Comparison of ENCODE assay signal across 17 cellular contexts in genomic region chr9:5839572-5839902, GRCh38. TPM values are rescaled to one million over a fixed set of nuclear protein-coding genes. Genes with fewer than 3 reads are reported as not detected.
A peak's percentile ranks its signal among the peaks of the same experiment; 100 is the strongest.
DNase-seq lines count a peak whose midpoint lies in the region; ATAC-seq, FAIRE-seq and TF ChIP-seq lines count a peak whose summit lies in the region.
"Had no signal": no experiment of that assay in that cellular context is flagged by ENCODE, and none has a peak within 500 bp of the region (broad histone marks: within the 10 kb centered on the region; RNA-seq: fewer than 3 reads in every experiment).

No MANE protein-coding gene starts in this region.

- peak overlapping the region; percentile 64 for H3K4me2 ChIP-seq in mammary epithelial cell (ENCODE audit: insufficient read depth, low read depth, low read length)

- no peaks in the 10 kb centered on the region for H3K9me3 Mint-ChIP-seq in activated T-cell treated with anti-CD3 and anti-CD28 coated beads, Interleukin-2, amount 50 U/mL, for 4 hours
- H3K9me3 Mint-ChIP-seq: CD8-positive, alpha-beta memory T cell; stimulated activated effector memory CD8-positive, alpha-beta T cell treated with anti-CD3 and anti-CD28 coated beads, Interleukin-12 subunit alpha, Interleukin-12 subunit beta, amount 100 ng/mL, for 72 hours had no signal

- CTCF ChIA-PET in mammary epithelial cell (lab: Charles Lee; ENCODE audit: low non-redundant PET) = no interaction called here

- WGBS in mammary epithelial cell (ENCODE audit: low coverage, missing lambda C conversion rate) = 50% methylated on average over 2 of the region's 4 CpGs

- H3K4me1 ChIP-seq in left ventricle myocardium inferior = peaks cover 6% of the 10 kb centered on the region
- H3K4me1 ChIP-seq in mammary epithelial cell (ENCODE audit: insufficient read depth, low read length) = peaks cover 32% of the 10 kb centered on the region

- no TSS peak for BruUV-seq in mammary epithelial cell (replicated peaks; lab: Mats Ljungman, UMichigan)

- H3K9me3 ChIP-seq in left ventricle myocardium inferior (replicated peaks) (no peaks in the 10 kb centered on the region), mammary epithelial cell (replicated peaks; ENCODE audit: insufficient read depth, low read length) (no peaks in the 10 kb centered on the region)
- H3K9me3 ChIP-seq: ovary had no signal

- in situ Hi-C loops in mammary epithelial cell (cut with MboI; ENCODE audit: low sequenced_read_pairs in 2 of 2) = no loop called here

- H3K36me3 Mint-ChIP-seq in activated T-cell treated with anti-CD3 and anti-CD28 coated beads, Interleukin-2, amount 50 U/mL, for 4 hours (ENCODE audit: insufficient read depth) = no peaks in the 10 kb centered on the region
- H3K36me3 Mint-ChIP-seq: CD8-positive, alpha-beta memory T cell had no signal

- H3K27me3 ChIP-seq in left ventricle myocardium inferior (ENCODE audit: low read depth) (no peaks in the 10 kb centered on the region), mammary epithelial cell (ENCODE audit: insufficient read depth, low read length) (no peaks in the 10 kb centered on the region)
- H3K27me3 ChIP-seq: ovary had no signal

- no peak overlapping the region for H3K4me3 Mint-ChIP-seq in activated T-cell treated with anti-CD3 and anti-CD28 coated beads, Interleukin-2, amount 50 U/mL, for 4 hours
- H3K4me3 Mint-ChIP-seq: activated naive CD8-positive, alpha-beta T cell treated with anti-CD3 and anti-CD28 coated beads for 36 hours; activated T-cell treated with anti-CD3 and anti-CD28 coated beads, Interleukin-2, amount 50 U/mL, for 24 hours; CD8-positive, alpha-beta memory T cell; stimulated activated effector memory CD8-positive, alpha-beta T cell treated with anti-CD3 and anti-CD28 coated beads, Interleukin-12 subunit alpha, Interleukin-12 subunit beta, amount 100 ng/mL, for 72 hours had no signal

- no peaks in the 10 kb centered on the region for H3K27me3 Mint-ChIP-seq in activated T-cell treated with anti-CD3 and anti-CD28 coated beads, Interleukin-2, amount 50 U/mL, for 4 hours (ENCODE audit: low read depth)
- H3K27me3 Mint-ChIP-seq: activated T-cell treated with anti-CD3 and anti-CD28 coated beads, Interleukin-2, amount 50 U/mL, for 24 hours had no signal

- peak overlapping the region; percentile 78 for H2AFZ ChIP-seq in mammary epithelial cell (ENCODE audit: low read depth, low read length)
- H2AFZ ChIP-seq: GM23248 had no signal

- TF ChIP-seq CTCF in left ventricle myocardium inferior (IDR thresholded peaks at IDR 0.05; ENCODE audit: borderline replicate concordance) = no peak
- TF ChIP-seq CTCF in mammary epithelial cell (conservative IDR thresholded peaks at IDR 0.05 in 1 of 2, IDR thresholded peaks at IDR 0.05 in 1 of 2; ENCODE audit: extremely low read depth in 1 of 2, insufficient read depth in 1 of 2, low read depth in 1 of 2, low read length in 2 of 2) = no peak
- no peak for TF ChIP-seq CTCF in D721Med (IDR thresholded peaks at IDR 0.05; ENCODE audit: insufficient read depth, missing control alignments)
- TF ChIP-seq CTCF in GM10266 (IDR thresholded peaks at IDR 0.05; ENCODE audit: control insufficient read depth, insufficient read depth, low read depth, missing control alignments) = no peak

- no peak for DNase-seq in left ventricle myocardium inferior
- DNase-seq in cardiac septum (ENCODE audit: low spot score) = no peak
- DNase-seq in mammary epithelial cell = no peak
- peak; percentile 67 for DNase-seq in myocyte (ENCODE audit: low read depth)
- no peak for DNase-seq in D721Med (ENCODE audit: insufficient read length, low spot score)
- no peak for DNase-seq in NCI-H524 treated with DMSO at 0.1 percent for 48 hours (lab: John Stamatoyannopoulos, UW)
- DNase-seq in activated T-cell treated with anti-CD3 and anti-CD28 coated beads, Interleukin-2, amount 50 U/mL, for 4 hours = no peak
- DNase-seq in GM10266 (ENCODE audit: extremely low spot score) = no peak
- DNase-seq: activated CD4-positive, alpha-beta T cell treated with anti-CD3 and anti-CD28 coated beads, Interleukin-2, amount 50 U/mL, for 48 hours; activated naive CD8-positive, alpha-beta T cell treated with anti-CD3 and anti-CD28 coated beads for 36 hours; activated T-cell treated with anti-CD3 and anti-CD28 coated beads, Interleukin-2, amount 50 U/mL, for 24 hours; CD8-positive, alpha-beta memory T cell; hippocampal formation; ovary had no signal

- ATAC-seq in activated T-cell treated with anti-CD3 and anti-CD28 coated beads, Interleukin-2, amount 50 U/mL, for 4 hours = no peak
- ATAC-seq: stimulated activated effector memory CD8-positive, alpha-beta T cell treated with anti-CD3 and anti-CD28 coated beads, Interleukin-12 subunit alpha, Interleukin-12 subunit beta, amount 100 ng/mL, for 72 hours had no signal

- H4K20me1 ChIP-seq in mammary epithelial cell (ENCODE audit: insufficient read depth, low read length) = no peaks in the 10 kb centered on the region

- peak overlapping the region; percentile 36 for H3K27ac ChIP-seq in left ventricle myocardium inferior (replicated peaks)
- H3K27ac ChIP-seq in mammary epithelial cell (ENCODE audit: insufficient read depth, low read depth, low read length) = peak overlapping the region; percentile 74
- H3K27ac ChIP-seq: GM23248, ovary had no signal

- H3K36me3 ChIP-seq in left ventricle myocardium inferior (peaks cover 4% of the 10 kb centered on the region), mammary epithelial cell (ENCODE audit: insufficient read depth, low read length) (no peaks in the 10 kb centered on the region)
- H3K36me3 ChIP-seq: ovary had no signal

- intact Hi-C loops in left ventricle myocardium inferior (cut with micrococcal nuclease) (no loop called here), cardiac septum (cut with DNase I) (loop anchor here (10.0 kb wide), 1 partner anchor 165 kb away; a partner anchor contains a TSS), mammary epithelial cell (cut with micrococcal nuclease) (no loop called here)

- no peak for FAIRE-seq in D721Med (lab: Jason Lieb, UNC)

- H3K79me2 ChIP-seq in mammary epithelial cell (ENCODE audit: insufficient read depth, low read length) = no peaks in the 10 kb centered on the region

- H3K4me3 ChIP-seq in left ventricle myocardium inferior = no peak overlapping the region
- H3K4me3 ChIP-seq in mammary epithelial cell (replicated peaks in 1 of 3; ENCODE audit: insufficient read depth in 1 of 3, low read depth in 2 of 3, low read length in 3 of 3) = no peak overlapping the region
- H3K4me3 ChIP-seq: GM23248, ovary had no signal

- H3K4me1 Mint-ChIP-seq in activated T-cell treated with anti-CD3 and anti-CD28 coated beads, Interleukin-2, amount 50 U/mL, for 4 hours (ENCODE audit: low read depth) = peaks cover 49% of the 10 kb centered on the region

- dilution Hi-C loops in mammary epithelial cell (cut with HindIII; ENCODE audit: low sequenced_read_pairs) = no loop called here

- no peak overlapping the region for H3K9ac ChIP-seq in mammary epithelial cell (ENCODE audit: insufficient read depth, low read length)
- H3K9ac ChIP-seq: GM23248 had no signal

RNA-seq across cellular contexts. Expression of gene ERMP1, which starts 6.6 kb away (rescaled TPM):
- total RNA-seq in left ventricle myocardium inferior (23.9 TPM), cardiac septum (16.8 TPM), mammary epithelial cell (10 to 100 TPM; 33.0 to 40.9 TPM), myocyte (8.5 and 8.8 TPM in 2 replicates)
- polyA plus RNA-seq in mammary epithelial cell = 27.6 TPM
- 82.3 TPM for polyA minus RNA-seq in mammary epithelial cell
- polyA plus RNA-seq in myocyte (2012) = 3.2 TPM
- 1 to 10 TPM; 6.7 to 7.5 (median 6.9) TPM for total RNA-seq in activated T-cell treated with anti-CD3 and anti-CD28 coated beads, Interleukin-2, amount 50 U/mL, for 4 hours

RNA-seq across cellular contexts. Expression of gene MLANA, which starts 51.2 kb away (rescaled TPM):
- total RNA-seq in left ventricle myocardium inferior (not detected), cardiac septum (not detected), mammary epithelial cell (not detected), myocyte (0.70 TPM in 1 of 2 replicates, not detected in the other)
- polyA plus RNA-seq in mammary epithelial cell = not detected
- not detected for polyA minus RNA-seq in mammary epithelial cell
- polyA plus RNA-seq in myocyte (2012) = 0.37 TPM
- total RNA-seq in activated T-cell treated with anti-CD3 and anti-CD28 coated beads, Interleukin-2, amount 50 U/mL, for 4 hours = not detected
- total RNA-seq: activated naive CD8-positive, alpha-beta T cell treated with anti-CD3 and anti-CD28 coated beads for 36 hours; CD8-positive, alpha-beta memory T cell; GM23248; ovary; ureter had no signal
- polyA plus RNA-seq: CD8-positive, alpha-beta memory T cell; ovary had no signal
